ENCODE assay signal across 23 cellular contexts in genomic region chr20:50453533-50453932, GRCh38. TPM values are rescaled to one million over a fixed set of nuclear protein-coding genes. Genes with fewer than 3 reads are reported as not detected.
DNase-seq lines count a peak whose midpoint lies in the region; ATAC-seq and TF ChIP-seq lines count a peak whose summit lies in the region.
"Had no signal": no experiment of that assay in that cellular context is flagged by ENCODE, and none has a peak within 500 bp of the region (broad histone marks: within the 10 kb centered on the region; RNA-seq: fewer than 3 reads in every experiment).

No MANE protein-coding gene starts in this region.

- no peak overlapping the region for H3K14ac ChIP-seq in trophoblast cell (ENCODE audit: low read length)

- H3K27me3 ChIP-seq in trophoblast cell (ENCODE audit: insufficient read depth, low read length) (no peaks in the 10 kb centered on the region), upper lobe of right lung (no peaks in the 10 kb centered on the region)
- H3K27me3 ChIP-seq: BLaER1 had no signal

- BruUV-seq in Calu3 (replicated peaks; lab: Mats Ljungman, UMichigan) = no TSS peak

- H3K27ac ChIP-seq in SK-N-MC (peak overlapping the region; percentile 71), trophoblast cell (ENCODE audit: low read depth, low read length) (no peak overlapping the region), upper lobe of right lung (no peak overlapping the region)
- H3K27ac ChIP-seq: 22Rv1, BLaER1, KMS-11, PC-9 had no signal

- no peaks in the 10 kb centered on the region for H3K79me2 ChIP-seq in trophoblast cell (ENCODE audit: control insufficient read depth, insufficient read depth, low read length, poor library complexity)

- H4K12ac ChIP-seq in trophoblast cell (ENCODE audit: low read depth, low read length) = no peak overlapping the region

- no peaks in the 10 kb centered on the region for H3K36me3 ChIP-seq in SK-N-MC (ENCODE audit: insufficient read depth, low read length)
- no peaks in the 10 kb centered on the region for H3K36me3 ChIP-seq in trophoblast cell (ENCODE audit: control insufficient read depth in 1 of 2, insufficient read depth in 2 of 2, low read length in 2 of 2)
- H3K36me3 ChIP-seq in upper lobe of right lung = no peaks in the 10 kb centered on the region
- H3K36me3 ChIP-seq: BLaER1 had no signal

- H3K4ac ChIP-seq in trophoblast cell (ENCODE audit: low read depth, low read length) = no peak overlapping the region

- H2BK5ac ChIP-seq in trophoblast cell (ENCODE audit: low read depth, low read length, poor library complexity) = no peak overlapping the region

- no peak overlapping the region for H4K91ac ChIP-seq in trophoblast cell (ENCODE audit: low read depth, low read length)

- no peak overlapping the region for H4K8ac ChIP-seq in trophoblast cell (ENCODE audit: low read depth, low read length)

- no peak for DNase-seq in activated T-cell treated with anti-CD3 and anti-CD28 coated beads, Interleukin-2, amount 50 U/mL, for 24 hours
- DNase-seq in activated T-cell treated with anti-CD3 and anti-CD28 coated beads, Interleukin-2, amount 50 U/mL, for 48 hours = no peak
- DNase-seq in Calu3 = no peak
- no peak for DNase-seq in SK-N-MC (ENCODE audit: low read depth, low spot score)
- peak in 1 of 2 donors; percentile 40 for DNase-seq in trophoblast cell
- DNase-seq in upper lobe of right lung = no peak
- DNase-seq: CD4-positive, alpha-beta T cell; DMS79; EL; GF-D8; H7; MM.1S; NCI-H2029; NCI-H446 treated with DMSO at 0.1 percent for 48 hours; NCI-H526; RPMI8226; SHP77 treated with DMSO at 0.1 percent for 48 hours had no signal

- no peak overlapping the region for H3K18ac ChIP-seq in trophoblast cell (ENCODE audit: low read length)

- H3K36me3 Mint-ChIP-seq in activated T-cell treated with anti-CD3 and anti-CD28 coated beads, Interleukin-2, amount 50 U/mL, for 24 hours (ENCODE audit: low read depth) = no peaks in the 10 kb centered on the region
- peaks cover 5% of the 10 kb centered on the region for H3K36me3 Mint-ChIP-seq in Calu3 (ENCODE audit: insufficient read depth, unreplicated experiment)

- peaks cover 13 to 18% of the 10 kb centered on the region in 2 experiments for H3K4me1 ChIP-seq in trophoblast cell (ENCODE audit: control insufficient read depth in 1 of 2, insufficient read depth in 2 of 2, low read length in 2 of 2)
- peaks cover 33% of the 10 kb centered on the region for H3K4me1 ChIP-seq in upper lobe of right lung

- H3K9me3 ChIP-seq in SK-N-MC (ENCODE audit: low read depth, low read length) = no peaks in the 10 kb centered on the region
- H3K9me3 ChIP-seq in trophoblast cell (ENCODE audit: insufficient read depth, low read depth, low read length) = no peaks in the 10 kb centered on the region
- no peaks in the 10 kb centered on the region for H3K9me3 ChIP-seq in upper lobe of right lung
- H3K9me3 ChIP-seq: BLaER1 had no signal

- H3K9me3 Mint-ChIP-seq in activated T-cell treated with anti-CD3 and anti-CD28 coated beads, Interleukin-2, amount 50 U/mL, for 24 hours = no peaks in the 10 kb centered on the region
- H3K9me3 Mint-ChIP-seq in Calu3 (ENCODE audit: low read depth, unreplicated experiment) = no peaks in the 10 kb centered on the region
- H3K9me3 Mint-ChIP-seq: CD4-positive, alpha-beta T cell had no signal

- H3K4me3 ChIP-seq in SK-N-MC (peak overlapping the region; percentile 23; the same call in 1 of the 2 replicates), trophoblast cell (ENCODE audit: low read depth, low read length) (no peak overlapping the region), upper lobe of right lung (no peak overlapping the region)
- H3K4me3 ChIP-seq: BLaER1, PC-9 had no signal

- H3K27ac Mint-ChIP-seq in activated T-cell treated with anti-CD3 and anti-CD28 coated beads, Interleukin-2, amount 50 U/mL, for 24 hours = no peak overlapping the region
- H3K27ac Mint-ChIP-seq in Calu3 (ENCODE audit: unreplicated experiment) = peak overlapping the region; percentile 4
- H3K27ac Mint-ChIP-seq: CD4-positive, alpha-beta T cell had no signal

- H2BK12ac ChIP-seq in trophoblast cell (ENCODE audit: low read length) = peak overlapping the region; percentile 11

- peaks cover 20% of the 10 kb centered on the region for H3K4me1 Mint-ChIP-seq in activated T-cell treated with anti-CD3 and anti-CD28 coated beads, Interleukin-2, amount 50 U/mL, for 24 hours (ENCODE audit: low read depth)
- peaks cover 36% of the 10 kb centered on the region for H3K4me1 Mint-ChIP-seq in Calu3 (ENCODE audit: low read depth, unreplicated experiment)

- peaks cover 43% of the 10 kb centered on the region for H3K27me3 Mint-ChIP-seq in activated T-cell treated with anti-CD3 and anti-CD28 coated beads, Interleukin-2, amount 50 U/mL, for 24 hours
- H3K27me3 Mint-ChIP-seq in Calu3 (ENCODE audit: unreplicated experiment) = no peaks in the 10 kb centered on the region

- H3K9ac ChIP-seq in SK-N-MC (ENCODE audit: insufficient read length) (peak overlapping the region; percentile 17), trophoblast cell (ENCODE audit: low read length) (no peak overlapping the region)
- H3K9ac ChIP-seq: BLaER1, KMS-11 had no signal

- intact Hi-C loops in Calu3 (cut with micrococcal nuclease; ENCODE audit: unreplicated experiment) (no loop called here), upper lobe of right lung (cut with DNase I) (no loop called here)

- no peak overlapping the region for H2AK5ac ChIP-seq in trophoblast cell (ENCODE audit: low read length)

- H3K23ac ChIP-seq in trophoblast cell (ENCODE audit: low read length) = no peak overlapping the region

- H2AFZ ChIP-seq in trophoblast cell (ENCODE audit: insufficient read depth, low read length, poor library complexity) = no peak overlapping the region
- H2AFZ ChIP-seq: PC-9 had no signal

- ATAC-seq in HG02852 (IDR thresholded peaks at IDR 0.05; ENCODE audit: unreplicated experiment) = no peak
- no peak for ATAC-seq in upper lobe of right lung
- no peak for ATAC-seq in GM19397 (IDR thresholded peaks at IDR 0.05; ENCODE audit: unreplicated experiment)

- no peak overlapping the region for H3K4me2 ChIP-seq in trophoblast cell (ENCODE audit: low read length)
- H3K4me2 ChIP-seq: BLaER1, KMS-11, PC-9 had no signal

- CTCF ChIA-PET in Calu3 (lab: Charles Lee) = interaction anchor here (0.8 to 1.2 kb wide), 2 partner anchors 31 to 122 kb away, joined by 3 read pairs; no protein-coding TSS in a partner anchor

- TF ChIP-seq CTCF in Calu3 (IDR thresholded peaks at IDR 0.05; ENCODE audit: unreplicated experiment) = no peak
- no peak for TF ChIP-seq CTCF in upper lobe of right lung (IDR thresholded peaks at IDR 0.05)

- H2BK120ac ChIP-seq in trophoblast cell (ENCODE audit: insufficient read depth, low read length, poor library complexity) = peak overlapping the region; percentile 39

- peak overlapping the region; percentile 76 for H3K4me3 Mint-ChIP-seq in activated T-cell treated with anti-CD3 and anti-CD28 coated beads, Interleukin-2, amount 50 U/mL, for 24 hours
- no peak overlapping the region for H3K4me3 Mint-ChIP-seq in Calu3 (ENCODE audit: low read depth, unreplicated experiment)
- H3K4me3 Mint-ChIP-seq: CD4-positive, alpha-beta T cell had no signal

- no CpG with 5 or more reads among the region's 2 CpGs for WGBS in trophoblast cell (ENCODE audit: extremely low coverage, insufficient coverage, insufficient read length)

- peaks cover 15% of the 10 kb centered on the region for H3K79me1 ChIP-seq in trophoblast cell (ENCODE audit: low read length)

RNA-seq across cellular contexts. Expression of gene PTPN1, which starts 56.6 kb away (rescaled TPM):
- total RNA-seq in Calu3 (2022) = 58.5 and 67.5 TPM in 2 replicates
- polyA plus RNA-seq in trophoblast cell (2013) = 27.0 and 27.9 TPM in 2 replicates
- 101 TPM for total RNA-seq in upper lobe of right lung
